ENCODE assay signal across 15 cellular contexts in genomic region chr2:160890667-160891352, GRCh38.
DNase-seq lines count a peak whose midpoint lies in the region; TF ChIP-seq lines count a peak whose summit lies in the region.
"Had no signal": no experiment of that assay in that cellular context is flagged by ENCODE, and none has a peak within 500 bp of the region (broad histone marks: within the 10 kb centered on the region; RNA-seq: fewer than 3 reads in every experiment).

No MANE protein-coding gene starts in this region.

- intact Hi-C loops in left ventricle myocardium inferior (cut with micrococcal nuclease) = no loop called here
- intact Hi-C loops in cardiac septum (cut with DNase I) = no loop called here

- no peak for TF ChIP-seq CTCF in left ventricle myocardium inferior (IDR thresholded peaks at IDR 0.05; ENCODE audit: borderline replicate concordance)
- no peak for TF ChIP-seq CTCF in osteoblast (IDR thresholded peaks at IDR 0.05; ENCODE audit: extremely low read depth, low read depth, low read length)

- H3K4me1 ChIP-seq in left ventricle myocardium inferior = peaks cover 10% of the 10 kb centered on the region
- H3K4me1 ChIP-seq in osteoblast (ENCODE audit: insufficient read depth, low read length) = no peaks in the 10 kb centered on the region

- H3K4me3 ChIP-seq in left ventricle myocardium inferior (no peak overlapping the region), osteoblast (ENCODE audit: insufficient read depth, low read length) (no peak overlapping the region)
- H3K4me3 ChIP-seq: GM23248 had no signal

- DNase-seq in left ventricle myocardium inferior (no peak), cardiac septum (ENCODE audit: low spot score) (no peak), amniotic epithelial cell (ENCODE audit: low read depth) (peak; percentile 56), osteoblast (ENCODE audit: insufficient read length, low spot score, missing footprints) (peak; percentile 64), 8988T (no peak)
- no peak for DNase-seq in NK-92 treated with Interleukin-12 subunit alpha and Interleukin-12 subunit beta, amount 100 ng/mL, for 24 hours (lab: John Stamatoyannopoulos, UW)
- DNase-seq in activated T-cell treated with anti-CD3 and anti-CD28 coated beads, Interleukin-2, amount 50 U/mL, for 1 hour = no peak
- DNase-seq: C1 segment of cervical spinal cord; Calu3; CD4-positive, alpha-beta T cell; DMS153; DMS79 treated with DMSO at 0.1 percent for 48 hours; EL; GM23248 had no signal

- no peaks in the 10 kb centered on the region for H4K20me1 ChIP-seq in osteoblast (ENCODE audit: insufficient read depth, low read length)

- peak overlapping the region; percentile 31 for H3K27ac ChIP-seq in left ventricle myocardium inferior (replicated peaks)
- H3K27ac ChIP-seq in osteoblast (ENCODE audit: low read depth, low read length) = no peak overlapping the region
- H3K27ac ChIP-seq: GM23248, HL-60 had no signal

- H3K9me3 ChIP-seq in left ventricle myocardium inferior (replicated peaks) (peaks cover under 1% of the 10 kb centered on the region), osteoblast (ENCODE audit: low read depth, low read length) (no peaks in the 10 kb centered on the region)

- H3K27me3 ChIP-seq in left ventricle myocardium inferior (ENCODE audit: low read depth) = no peaks in the 10 kb centered on the region
- no peaks in the 10 kb centered on the region for H3K27me3 ChIP-seq in osteoblast (ENCODE audit: insufficient read depth, low read length)

- no peak overlapping the region for H3K4me2 ChIP-seq in osteoblast (ENCODE audit: insufficient read depth, low read length)

- no peak overlapping the region for H2AFZ ChIP-seq in osteoblast (ENCODE audit: low read length)
- H2AFZ ChIP-seq: GM23248 had no signal

- H3K36me3 ChIP-seq in left ventricle myocardium inferior = no peaks in the 10 kb centered on the region
- H3K36me3 ChIP-seq in osteoblast (ENCODE audit: insufficient read depth, low read length) = no peaks in the 10 kb centered on the region

- no peaks in the 10 kb centered on the region for H3K79me2 ChIP-seq in osteoblast (ENCODE audit: insufficient read depth, low read length)

Comparison
In these comparisons a context has a peak if more than half of its experiments do, and no peak if none do; other contexts are left out.
1. DNase-seq: peak in amniotic epithelial cell (single experiment) and osteoblast (single experiment); none in left ventricle myocardium inferior (single experiment), cardiac septum (single experiment), NK-92 treated with Interleukin-12 subunit alpha and Interleukin-12 subunit beta, amount 100 ng/mL, for 24 hours (single experiment), 8988T (single experiment) and activated T-cell treated with anti-CD3 and anti-CD28 coated beads, Interleukin-2, amount 50 U/mL, for 1 hour (single experiment).